1 cellular context compared by ENCODE assay signal in the genomic region with DNA sequence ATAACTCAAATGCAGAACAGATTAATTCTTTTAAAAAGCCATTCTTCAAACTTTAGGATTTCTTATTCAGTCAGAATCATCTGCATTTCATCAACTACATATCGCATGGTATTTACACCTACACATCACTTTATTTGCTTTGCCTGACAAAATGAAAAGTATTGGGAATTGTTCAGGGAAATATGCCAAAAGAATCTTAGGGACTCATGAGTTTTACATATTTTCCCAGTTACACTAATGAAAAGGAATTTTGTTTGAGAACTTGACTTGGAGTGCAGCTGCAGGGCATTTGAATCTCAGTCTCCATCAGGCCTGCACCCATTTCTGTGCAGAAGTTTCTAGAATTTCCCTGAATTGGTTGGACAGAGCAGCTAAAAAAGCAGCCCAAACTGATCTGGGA.
TF ChIP-seq lines count a peak whose summit lies in the region.

No MANE protein-coding gene starts in this region.

TF ChIP-seq in GM23338, 12 proteins besides CTCF, POLR2A, EP300 and RAD21 (continued from another document):
- TF ChIP-seq, protein P1, sequence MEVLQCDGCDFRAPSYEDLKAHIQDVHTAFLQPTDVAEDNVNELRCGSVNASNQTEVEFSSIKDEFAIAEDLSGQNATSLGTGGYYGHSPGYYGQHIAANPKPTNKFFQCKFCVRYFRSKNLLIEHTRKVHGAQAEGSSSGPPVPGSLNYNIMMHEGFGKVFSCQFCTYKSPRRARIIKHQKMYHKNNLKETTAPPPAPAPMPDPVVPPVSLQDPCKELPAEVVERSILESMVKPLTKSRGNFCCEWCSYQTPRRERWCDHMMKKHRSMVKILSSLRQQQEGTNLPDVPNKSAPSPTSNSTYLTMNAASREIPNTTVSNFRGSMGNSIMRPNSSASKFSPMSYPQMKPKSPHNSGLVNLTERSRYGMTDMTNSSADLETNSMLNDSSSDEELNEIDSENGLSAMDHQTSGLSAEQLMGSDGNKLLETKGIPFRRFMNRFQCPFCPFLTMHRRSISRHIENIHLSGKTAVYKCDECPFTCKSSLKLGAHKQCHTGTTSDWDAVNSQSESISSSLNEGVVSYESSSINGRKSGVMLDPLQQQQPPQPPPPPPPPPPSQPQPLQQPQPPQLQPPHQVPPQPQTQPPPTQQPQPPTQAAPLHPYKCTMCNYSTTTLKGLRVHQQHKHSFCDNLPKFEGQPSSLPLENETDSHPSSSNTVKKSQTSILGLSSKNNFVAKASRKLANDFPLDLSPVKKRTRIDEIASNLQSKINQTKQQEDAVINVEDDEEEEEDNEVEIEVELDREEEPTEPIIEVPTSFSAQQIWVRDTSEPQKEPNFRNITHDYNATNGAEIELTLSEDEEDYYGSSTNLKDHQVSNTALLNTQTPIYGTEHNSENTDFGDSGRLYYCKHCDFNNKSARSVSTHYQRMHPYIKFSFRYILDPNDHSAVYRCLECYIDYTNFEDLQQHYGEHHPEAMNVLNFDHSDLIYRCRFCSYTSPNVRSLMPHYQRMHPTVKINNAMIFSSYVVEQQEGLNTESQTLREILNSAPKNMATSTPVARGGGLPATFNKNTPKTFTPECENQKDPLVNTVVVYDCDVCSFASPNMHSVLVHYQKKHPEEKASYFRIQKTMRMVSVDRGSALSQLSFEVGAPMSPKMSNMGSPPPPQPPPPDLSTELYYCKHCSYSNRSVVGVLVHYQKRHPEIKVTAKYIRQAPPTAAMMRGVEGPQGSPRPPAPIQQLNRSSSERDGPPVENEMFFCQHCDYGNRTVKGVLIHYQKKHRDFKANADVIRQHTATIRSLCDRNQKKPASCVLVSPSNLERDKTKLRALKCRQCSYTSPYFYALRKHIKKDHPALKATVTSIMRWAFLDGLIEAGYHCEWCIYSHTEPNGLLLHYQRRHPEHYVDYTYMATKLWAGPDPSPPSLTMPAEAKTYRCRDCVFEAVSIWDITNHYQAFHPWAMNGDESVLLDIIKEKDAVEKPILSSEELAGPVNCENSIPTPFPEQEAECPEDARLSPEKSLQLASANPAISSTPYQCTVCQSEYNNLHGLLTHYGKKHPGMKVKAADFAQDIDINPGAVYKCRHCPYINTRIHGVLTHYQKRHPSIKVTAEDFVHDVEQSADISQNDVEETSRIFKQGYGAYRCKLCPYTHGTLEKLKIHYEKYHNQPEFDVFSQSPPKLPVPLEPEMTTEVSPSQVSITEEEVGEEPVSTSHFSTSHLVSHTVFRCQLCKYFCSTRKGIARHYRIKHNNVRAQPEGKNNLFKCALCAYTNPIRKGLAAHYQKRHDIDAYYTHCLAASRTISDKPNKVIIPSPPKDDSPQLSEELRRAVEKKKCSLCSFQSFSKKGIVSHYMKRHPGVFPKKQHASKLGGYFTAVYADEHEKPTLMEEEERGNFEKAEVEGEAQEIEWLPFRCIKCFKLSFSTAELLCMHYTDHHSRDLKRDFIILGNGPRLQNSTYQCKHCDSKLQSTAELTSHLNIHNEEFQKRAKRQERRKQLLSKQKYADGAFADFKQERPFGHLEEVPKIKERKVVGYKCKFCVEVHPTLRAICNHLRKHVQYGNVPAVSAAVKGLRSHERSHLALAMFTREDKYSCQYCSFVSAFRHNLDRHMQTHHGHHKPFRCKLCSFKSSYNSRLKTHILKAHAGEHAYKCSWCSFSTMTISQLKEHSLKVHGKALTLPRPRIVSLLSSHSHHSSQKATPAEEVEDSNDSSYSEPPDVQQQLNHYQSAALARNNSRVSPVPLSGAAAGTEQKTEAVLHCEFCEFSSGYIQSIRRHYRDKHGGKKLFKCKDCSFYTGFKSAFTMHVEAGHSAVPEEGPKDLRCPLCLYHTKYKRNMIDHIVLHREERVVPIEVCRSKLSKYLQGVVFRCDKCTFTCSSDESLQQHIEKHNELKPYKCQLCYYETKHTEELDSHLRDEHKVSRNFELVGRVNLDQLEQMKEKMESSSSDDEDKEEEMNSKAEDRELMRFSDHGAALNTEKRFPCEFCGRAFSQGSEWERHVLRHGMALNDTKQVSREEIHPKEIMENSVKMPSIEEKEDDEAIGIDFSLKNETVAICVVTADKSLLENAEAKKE (CRISPR knock-in tag; IDR thresholded peaks at IDR 0.05) = no peak
